ENCODE assay signal across 1 cellular context in genomic region chr5:42600441-42600840, GRCh38.
TF ChIP-seq lines count a peak whose summit lies in the region.

No MANE protein-coding gene starts in this region.

TF ChIP-seq in GM12878, 131 proteins besides CTCF, POLR2A, EP300 and RAD21 (continued from another document):
- no peak for TF ChIP-seq ATF2 (IDR thresholded peaks at IDR 0.05; ENCODE audit: low read length)
- no peak for TF ChIP-seq HDAC6 (IDR thresholded peaks at IDR 0.05; ENCODE audit: unreplicated experiment)
- TF ChIP-seq ATF3 (IDR thresholded peaks at IDR 0.05; ENCODE audit: borderline replicate concordance, extremely low read depth, low read depth, low read length): no peak
- no peak for TF ChIP-seq ZBTB4 (CRISPR knock-in tag; IDR thresholded peaks at IDR 0.05)
- TF ChIP-seq RAD51 (IDR thresholded peaks at IDR 0.05): no peak
- no peak for TF ChIP-seq MTA2 (IDR thresholded peaks at IDR 0.05; ENCODE audit: low read depth)
- TF ChIP-seq ZNF687 (IDR thresholded peaks at IDR 0.05): no peak
- TF ChIP-seq POLR2AphosphoS2 (IDR thresholded peaks at IDR 0.05; ENCODE audit: low read depth, low read length): no peak
- TF ChIP-seq IRF3 (IDR thresholded peaks at IDR 0.05): no peak
- TF ChIP-seq SREBF1 (IDR thresholded peaks at IDR 0.05; ENCODE audit: low read length): no peak
- no peak for TF ChIP-seq CUX1 (IDR thresholded peaks at IDR 0.05; ENCODE audit: insufficient replicate concordance, low read depth, low read length)
- no peak for TF ChIP-seq BMI1 (IDR thresholded peaks at IDR 0.05; ENCODE audit: borderline replicate concordance)
- no peak for TF ChIP-seq SMARCA5 (IDR thresholded peaks at IDR 0.05)
- no peak for TF ChIP-seq CHD4 (IDR thresholded peaks at IDR 0.05)
